Comparison of ENCODE assay signal across 8 cellular contexts in the genomic region with DNA sequence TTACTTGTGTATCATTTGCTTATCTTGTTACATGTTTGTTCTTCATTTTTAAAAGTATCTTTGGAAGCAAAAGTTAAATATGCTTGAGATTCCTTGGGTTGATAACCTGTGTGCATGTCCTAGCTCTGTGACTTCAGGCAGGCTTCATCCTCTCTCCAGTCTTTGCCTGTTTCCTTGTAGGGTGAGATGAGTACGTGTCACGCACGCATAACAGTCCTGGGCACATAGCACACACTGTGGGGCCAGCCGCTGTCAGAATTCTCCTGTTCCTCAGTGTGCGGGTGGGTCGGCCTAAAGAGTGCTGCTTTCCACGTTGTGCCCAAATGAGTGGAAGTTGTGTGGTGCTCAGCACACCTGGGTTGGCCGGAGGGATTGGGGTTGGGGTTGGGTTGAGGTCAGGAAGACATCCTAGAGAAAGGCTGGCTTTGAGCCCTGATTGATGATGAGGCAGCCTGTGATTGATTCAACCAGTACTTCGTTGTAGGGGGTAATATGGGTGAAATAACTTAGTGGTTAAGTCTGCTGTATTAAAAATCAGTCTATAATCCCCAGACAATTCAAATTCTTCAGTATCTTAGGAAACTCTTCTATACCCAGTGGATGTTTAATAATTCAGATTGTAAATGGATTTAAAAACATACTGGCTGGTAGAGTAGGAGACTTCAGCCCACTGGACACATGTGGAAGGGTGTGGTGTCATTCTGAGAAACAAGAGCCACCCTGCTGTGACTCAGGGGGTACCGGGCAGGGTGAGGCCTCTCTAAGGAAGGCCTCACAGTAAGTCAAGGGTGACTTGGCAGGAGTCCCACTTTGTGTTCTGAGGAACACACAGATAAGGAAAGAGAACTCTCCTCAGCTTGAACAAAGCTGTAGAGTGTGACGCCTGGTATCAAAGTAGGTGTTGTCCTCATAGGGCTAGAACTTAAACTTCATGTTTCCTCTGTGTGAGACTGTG. TPM values are rescaled to one million over a fixed set of nuclear protein-coding genes. Genes with fewer than 3 reads are reported as not detected.
A peak's percentile ranks its signal among the peaks of the same experiment; 100 is the strongest.
DNase-seq lines count a peak whose midpoint lies in the region; ATAC-seq and TF ChIP-seq lines count a peak whose summit lies in the region.

No MANE protein-coding gene starts in this region.

- no peak overlapping the region for H3K4me3 ChIP-seq in Panc1 (ENCODE audit: low read depth in 2 of 2, low read length in 2 of 2)
- no peak overlapping the region for H3K4me3 ChIP-seq in mesodermal cell (ENCODE audit: extremely low read depth, insufficient read depth, low read length, poor library complexity, severe bottlenecking)
- H3K4me3 ChIP-seq in tibial nerve, result no peak overlapping the region

- CTCF ChIA-PET in Panc1 (lab: Charles Lee), result no interaction called here

- H3K27ac ChIP-seq in Panc1 (ENCODE audit: low read length) (peak overlapping the region; percentile 42; the same call in 1 of the 2 replicates), mesodermal cell (ENCODE audit: low read depth, low read length, severe bottlenecking) (peak overlapping the region; percentile 91), tibial nerve (peak overlapping the region in 3 of 4 donors; percentile 70 to 80 (median 73))

- no peaks in the 10 kb centered on the region for H3K27me3 ChIP-seq in Panc1 (ENCODE audit: control insufficient read depth, insufficient read depth, low read length)
- no peaks in the 10 kb centered on the region for H3K27me3 ChIP-seq in tibial nerve

- no TSS peak for BruUV-seq in Panc1 (replicated peaks; lab: Mats Ljungman, UMichigan)

- H3K36me3 ChIP-seq in Panc1 (ENCODE audit: control insufficient read depth, insufficient read depth, low read length) (peaks cover 20% of the 10 kb centered on the region), mesodermal cell (ENCODE audit: control insufficient read depth, insufficient read depth, low read length) (peaks cover 79% of the 10 kb centered on the region), tibial nerve (peaks cover 0 to 66% (median 4%) of the 10 kb centered on the region in 3 donors)

- H3K9me3 Mint-ChIP-seq in chondrocyte (ENCODE audit: low read depth), result no peaks in the 10 kb centered on the region

- 93 to 97% methylated on average over 8 to 9 of the region's 11 CpGs for WGBS in mesodermal cell (ENCODE audit: insufficient coverage in 2 of 2), 2 experiments
- WGBS in tibial nerve, 2 donors, result 63 to 64% methylated on average over 11 of the region's 11 CpGs

- TF ChIP-seq EP300 in tibial nerve (IDR thresholded peaks at IDR 0.05), result peak in 1 of 2 donors; percentile 45

- intact Hi-C loops in Panc1 (cut with micrococcal nuclease; ENCODE audit: unreplicated experiment), result no loop called here

- H3K9me3 ChIP-seq in Panc1 (ENCODE audit: control insufficient read depth, insufficient read depth, low read depth, low read length) (no peaks in the 10 kb centered on the region), mesodermal cell (ENCODE audit: control insufficient read depth, low read length) (no peaks in the 10 kb centered on the region), tibial nerve (no peaks in the 10 kb centered on the region)

- no peak for TF ChIP-seq POLR2A in tibial nerve (IDR thresholded peaks at IDR 0.05)

- H3K27me3 Mint-ChIP-seq in chondrocyte (ENCODE audit: low read depth), result no peaks in the 10 kb centered on the region

- peaks cover 21% of the 10 kb centered on the region for H3K36me3 Mint-ChIP-seq in chondrocyte (ENCODE audit: low read depth)

- peak; percentile 67 for DNase-seq in activated effector memory CD4-positive, alpha-beta T cell treated with anti-CD3 and anti-CD28 coated beads, Interleukin-2, amount 50 U/mL, for 16 hours
- no peak for DNase-seq in activated effector memory CD4-positive, alpha-beta T cell treated with Interleukin-2 at 50 U/mL for 16 hours
- DNase-seq in Panc1 (ENCODE audit: low read depth, low spot score), result no peak
- DNase-seq in chondrocyte (ENCODE audit: low spot score), result peak; percentile 56
- DNase-seq in tibial nerve (ENCODE audit: low spot score in 2 of 2), result peak; percentile 41 to 74
- no peak for DNase-seq in SK-N-DZ (ENCODE audit: low spot score)

- peaks cover 50% of the 10 kb centered on the region for H3K4me1 Mint-ChIP-seq in chondrocyte (ENCODE audit: low read depth)

- POLR2A ChIA-PET in Panc1 (lab: Charles Lee), result interaction anchor here (0.5 to 0.6 kb wide), 2 partner anchors 43 to 267 kb away, joined by 3 to 7 read pairs; no protein-coding TSS in a partner anchor

- in situ Hi-C loops in Panc1 (cut with HindIII; ENCODE audit: low pct_unique_long_range_greater_than_20kb, low sequenced_read_pairs), result no loop called here

- ATAC-seq in Panc1, result peak; percentile 52
- no peak for ATAC-seq in GM19035 (IDR thresholded peaks at IDR 0.05; ENCODE audit: unreplicated experiment)

- TF ChIP-seq CTCF in Panc1 (IDR thresholded peaks at IDR 0.05) (no peak), chondrocyte (IDR thresholded peaks at IDR 0.05) (no peak), tibial nerve (IDR thresholded peaks at IDR 0.05) (no peak)

- H3K4me3 Mint-ChIP-seq in chondrocyte (ENCODE audit: unreplicated experiment), result peak overlapping the region; percentile 11

- H3K27ac Mint-ChIP-seq in chondrocyte (ENCODE audit: unreplicated experiment), result peak overlapping the region; percentile 73

- H3K4me1 ChIP-seq in Panc1 (ENCODE audit: control insufficient read depth, insufficient read depth, low read length) (peaks cover 29% of the 10 kb centered on the region), mesodermal cell (ENCODE audit: control insufficient read depth, insufficient read depth, low read length, poor library complexity, severe bottlenecking) (peaks cover 32% of the 10 kb centered on the region), tibial nerve (peaks cover 0 to 68% (median 19%) of the 10 kb centered on the region in 4 donors)

RNA-seq across cellular contexts. Expression of gene RAC1, which starts 18.7 kb away (rescaled TPM):
- total RNA-seq in Panc1 (2021; ENCODE audit: unreplicated experiment) (484 TPM), chondrocyte (224 to 293 TPM (median 282 TPM) in 3 replicates), tibial nerve (100 to 1,000 TPM; 133 to 222 (median 140) TPM)
- 639 TPM for polyA plus RNA-seq in Panc1 (2012; ENCODE audit: insufficient read length)
- polyA plus RNA-seq in mesodermal cell (2013, experiment 1 of 2), result 293 TPM
- 284 TPM for polyA plus RNA-seq in mesodermal cell (2013, experiment 2 of 2)
- polyA plus RNA-seq in SK-N-DZ (2014; cell fraction: cytosol; rRNA removed), result 47.7 and 48.1 TPM in 2 replicates
- 26.3 and 38.1 TPM in 2 replicates for polyA plus RNA-seq in SK-N-DZ (2014; cell fraction: nucleus; rRNA removed)

RNA-seq across cellular contexts. Expression of gene FAM220A, which starts 44.2 kb away (rescaled TPM):
- total RNA-seq in Panc1 (2021; ENCODE audit: unreplicated experiment) (36.8 TPM), chondrocyte (30.8 to 39.0 TPM (median 32.2 TPM) in 3 replicates), tibial nerve (10 to 100 TPM in 3 of 4 donors, 1 to 10 TPM in 1; 8.4 to 17.6 (median 14.3) TPM)
- 42.9 TPM for polyA plus RNA-seq in Panc1 (2012; ENCODE audit: insufficient read length)
- 20.4 TPM for polyA plus RNA-seq in mesodermal cell (2013, experiment 1 of 2)
- 21.9 TPM for polyA plus RNA-seq in mesodermal cell (2013, experiment 2 of 2)
- polyA plus RNA-seq in SK-N-DZ (2014; cell fraction: cytosol; rRNA removed), result 20.8 and 23.4 TPM in 2 replicates
- polyA plus RNA-seq in SK-N-DZ (2014; cell fraction: nucleus; rRNA removed), result 8.6 and 11.3 TPM in 2 replicates

RNA-seq across cellular contexts. Expression of gene DAGLB, which starts 54.8 kb away (rescaled TPM):
- total RNA-seq in Panc1 (2021; ENCODE audit: unreplicated experiment) (22.3 TPM), chondrocyte (23.9 to 30.5 TPM (median 30.0 TPM) in 3 replicates), tibial nerve (10 to 100 TPM; 12.6 to 25.8 (median 18.0) TPM)
- polyA plus RNA-seq in Panc1 (2012; ENCODE audit: insufficient read length), result 17.2 TPM
- polyA plus RNA-seq in mesodermal cell (2013, experiment 1 of 2), result 14.7 TPM
- 13.1 TPM for polyA plus RNA-seq in mesodermal cell (2013, experiment 2 of 2)
- 25.3 and 25.7 TPM in 2 replicates for polyA plus RNA-seq in SK-N-DZ (2014; cell fraction: cytosol; rRNA removed)
- 27.3 and 28.2 TPM in 2 replicates for polyA plus RNA-seq in SK-N-DZ (2014; cell fraction: nucleus; rRNA removed)

Comparison
In these comparisons a context has a peak if more than half of its experiments do, and no peak if none do; other contexts are left out.
1. DNase-seq: peak in activated effector memory CD4-positive, alpha-beta T cell treated with anti-CD3 and anti-CD28 coated beads, Interleukin-2, amount 50 U/mL, for 16 hours (single experiment), chondrocyte (single experiment) and tibial nerve (2 of 2); none in activated effector memory CD4-positive, alpha-beta T cell treated with Interleukin-2 at 50 U/mL for 16 hours (single experiment), Panc1 (single experiment) and SK-N-DZ (single experiment).
2. Peak in every context shown above with its lines, with median percentiles within 50 percentile points of each other: H3K27ac ChIP-seq.